ENCODE assay signal across 1 cellular context in the genomic region with DNA sequence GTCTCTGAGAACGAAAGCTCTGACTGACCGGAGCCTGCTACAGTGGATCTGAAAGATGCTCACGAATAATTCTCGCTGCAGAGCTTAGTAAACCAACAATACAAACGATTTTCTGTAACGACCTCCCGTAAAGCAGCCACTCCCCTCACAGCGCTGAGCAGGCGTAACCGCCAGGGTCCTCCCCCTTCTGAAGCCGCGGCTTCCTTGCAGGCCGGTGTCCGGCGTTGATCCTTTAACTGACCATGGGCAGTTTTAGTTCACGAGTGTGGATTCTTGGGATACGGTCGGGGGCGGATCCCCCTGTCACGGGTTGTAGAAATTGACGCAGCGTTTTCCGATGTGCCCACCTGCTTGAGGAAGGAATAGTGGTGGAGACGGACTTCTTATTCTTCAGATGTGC.
TF ChIP-seq lines count a peak whose summit lies in the region.

No MANE protein-coding gene starts in this region.

TF ChIP-seq in WTC11, 78 proteins besides CTCF, POLR2A, EP300 and RAD21 (continued from another document):
- TF ChIP-seq, protein P1, sequence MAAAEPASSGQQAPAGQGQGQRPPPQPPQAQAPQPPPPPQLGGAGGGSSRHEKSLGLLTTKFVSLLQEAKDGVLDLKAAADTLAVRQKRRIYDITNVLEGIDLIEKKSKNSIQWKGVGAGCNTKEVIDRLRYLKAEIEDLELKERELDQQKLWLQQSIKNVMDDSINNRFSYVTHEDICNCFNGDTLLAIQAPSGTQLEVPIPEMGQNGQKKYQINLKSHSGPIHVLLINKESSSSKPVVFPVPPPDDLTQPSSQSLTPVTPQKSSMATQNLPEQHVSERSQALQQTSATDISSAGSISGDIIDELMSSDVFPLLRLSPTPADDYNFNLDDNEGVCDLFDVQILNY (CRISPR knock-in tag; IDR thresholded peaks at IDR 0.05), result no peak
- no peak for TF ChIP-seq ZNF138 (CRISPR knock-in tag; conservative IDR thresholded peaks at IDR 0.05)
